Comparison of ENCODE assay signal across 15 cellular contexts in genomic region chr17:67862614-67863217, GRCh38. TPM values are rescaled to one million over a fixed set of nuclear protein-coding genes. Genes with fewer than 3 reads are reported as not detected.
DNase-seq lines count a peak whose midpoint lies in the region; ATAC-seq and TF ChIP-seq lines count a peak whose summit lies in the region.
"Had no signal": no experiment of that assay in that cellular context is flagged by ENCODE, and none has a peak within 500 bp of the region (broad histone marks: within the 10 kb centered on the region; RNA-seq: fewer than 3 reads in every experiment).

No MANE protein-coding gene starts in this region.

- peak overlapping the region; percentile 77 for H3K27ac Mint-ChIP-seq in activated T-cell treated with anti-CD3 and anti-CD28 coated beads, Interleukin-2, amount 50 U/mL, for 24 hours
- no peak overlapping the region for H3K27ac Mint-ChIP-seq in neural crest cell (ENCODE audit: unreplicated experiment)
- H3K27ac Mint-ChIP-seq in activated CD8-positive, alpha-beta memory T cell treated with anti-CD3 and anti-CD28 coated beads, Interleukin-2, amount 10 ng/mL, durations not matched to agents 7 days and 5 days = no peak overlapping the region

- H3K9me3 ChIP-seq in WERI-Rb-1 (ENCODE audit: severe bottlenecking) = no peaks in the 10 kb centered on the region
- H3K9me3 ChIP-seq: MG63, prostate gland, upper lobe of right lung had no signal

- H3K27me3 Mint-ChIP-seq in activated T-cell treated with anti-CD3 and anti-CD28 coated beads, Interleukin-2, amount 50 U/mL, for 24 hours = no peaks in the 10 kb centered on the region
- H3K27me3 Mint-ChIP-seq in neural crest cell (ENCODE audit: low read depth) = no peaks in the 10 kb centered on the region
- no peaks in the 10 kb centered on the region for H3K27me3 Mint-ChIP-seq in activated CD8-positive, alpha-beta memory T cell treated with anti-CD3 and anti-CD28 coated beads, Interleukin-2, amount 10 ng/mL, durations not matched to agents 7 days and 5 days

- no peak overlapping the region for H3K27ac ChIP-seq in WERI-Rb-1
- H3K27ac ChIP-seq: HL-60, prostate gland, upper lobe of right lung had no signal

- DNase-seq in activated T-cell treated with anti-CD3 and anti-CD28 coated beads, Interleukin-2, amount 50 U/mL, for 24 hours = no peak
- no peak for DNase-seq in activated T-cell treated with anti-CD3 and anti-CD28 coated beads, Interleukin-2, amount 50 U/mL, for 48 hours
- peak; percentile 19 for DNase-seq in HCEC 1CT
- no peak for DNase-seq in WERI-Rb-1
- no peak for DNase-seq in neural crest cell (ENCODE audit: low read depth, low spot score)
- no peak for DNase-seq in activated CD8-positive, alpha-beta memory T cell treated with anti-CD3 and anti-CD28 coated beads, Interleukin-2, amount 10 ng/mL, durations not matched to agents 7 days and 5 days
- no peak for DNase-seq in iPS-NIHi7 (ENCODE audit: extremely low spot score)
- DNase-seq: MG63, NCI-H2081, NCI-H748 treated with DMSO at 0.1 percent for 48 hours, SHP77 treated with DMSO at 0.1 percent for 48 hours, upper lobe of right lung had no signal

- H3K27me3 ChIP-seq in WERI-Rb-1 (ENCODE audit: insufficient read depth, low read depth, severe bottlenecking) = no peaks in the 10 kb centered on the region
- H3K27me3 ChIP-seq: MG63, upper lobe of right lung had no signal

- ATAC-seq in activated CD8-positive, alpha-beta memory T cell treated with anti-CD3 and anti-CD28 coated beads, Interleukin-2, amount 10 ng/mL, durations not matched to agents 7 days and 5 days = no peak
- ATAC-seq in HG02642 (IDR thresholded peaks at IDR 0.05; ENCODE audit: poor library complexity, unreplicated experiment) = no peak
- ATAC-seq: upper lobe of right lung had no signal

- TF ChIP-seq CTCF in WERI-Rb-1 (IDR thresholded peaks at IDR 0.05; ENCODE audit: low read depth, low read length) (0 out of 2 replicates have a peak, but pooled peaks have one; percentile 5), neural crest cell (conservative IDR thresholded peaks at IDR 0.05) (peak; percentile 21)

- H3K4me3 Mint-ChIP-seq in activated T-cell treated with anti-CD3 and anti-CD28 coated beads, Interleukin-2, amount 50 U/mL, for 24 hours = no peak overlapping the region
- no peak overlapping the region for H3K4me3 Mint-ChIP-seq in neural crest cell
- H3K4me3 Mint-ChIP-seq in activated CD8-positive, alpha-beta memory T cell treated with anti-CD3 and anti-CD28 coated beads, Interleukin-2, amount 10 ng/mL, durations not matched to agents 7 days and 5 days = no peak overlapping the region

- H3K36me3 Mint-ChIP-seq in activated T-cell treated with anti-CD3 and anti-CD28 coated beads, Interleukin-2, amount 50 U/mL, for 24 hours (ENCODE audit: low read depth) = peaks cover 33% of the 10 kb centered on the region
- H3K36me3 Mint-ChIP-seq in neural crest cell (ENCODE audit: low read depth) = peaks cover 5% of the 10 kb centered on the region
- peaks cover 23% of the 10 kb centered on the region for H3K36me3 Mint-ChIP-seq in activated CD8-positive, alpha-beta memory T cell treated with anti-CD3 and anti-CD28 coated beads, Interleukin-2, amount 10 ng/mL, durations not matched to agents 7 days and 5 days

- no peak overlapping the region for H3K4me3 ChIP-seq in WERI-Rb-1 (ENCODE audit: low read depth, low read length)
- H3K4me3 ChIP-seq: MG63, prostate gland, upper lobe of right lung had no signal

- no peaks in the 10 kb centered on the region for H3K9me3 Mint-ChIP-seq in activated T-cell treated with anti-CD3 and anti-CD28 coated beads, Interleukin-2, amount 50 U/mL, for 24 hours
- no peaks in the 10 kb centered on the region for H3K9me3 Mint-ChIP-seq in neural crest cell
- no peaks in the 10 kb centered on the region for H3K9me3 Mint-ChIP-seq in activated CD8-positive, alpha-beta memory T cell treated with anti-CD3 and anti-CD28 coated beads, Interleukin-2, amount 10 ng/mL, durations not matched to agents 7 days and 5 days (ENCODE audit: low read depth)

- peaks cover 70% of the 10 kb centered on the region for H3K4me1 Mint-ChIP-seq in activated T-cell treated with anti-CD3 and anti-CD28 coated beads, Interleukin-2, amount 50 U/mL, for 24 hours (ENCODE audit: low read depth)
- peaks cover 11% of the 10 kb centered on the region for H3K4me1 Mint-ChIP-seq in neural crest cell
- peaks cover 47% of the 10 kb centered on the region for H3K4me1 Mint-ChIP-seq in activated CD8-positive, alpha-beta memory T cell treated with anti-CD3 and anti-CD28 coated beads, Interleukin-2, amount 10 ng/mL, durations not matched to agents 7 days and 5 days

- peaks cover 32% of the 10 kb centered on the region for H3K36me3 ChIP-seq in WERI-Rb-1
- H3K36me3 ChIP-seq: prostate gland had no signal

- CTCF ChIA-PET in activated CD8-positive, alpha-beta memory T cell treated with anti-CD3 and anti-CD28 coated beads, Interleukin-2, amount 10 ng/mL, durations not matched to agents 7 days and 5 days (lab: Charles Lee) = interaction anchor here (0.6 to 1.6 kb wide), 4 partner anchors 11 to 62 kb away, joined by 3 to 5 read pairs (median 3); no protein-coding TSS in a partner anchor

RNA-seq across cellular contexts. Expression of gene BPTF, which starts 37.4 kb away (rescaled TPM):
- 158 and 161 TPM in 2 replicates for total RNA-seq in neural crest cell
- 100 to 1,000 TPM in 1 of 2 experiments, 10 to 100 TPM in 1; 89.3 to 101 TPM for total RNA-seq in activated CD8-positive, alpha-beta memory T cell treated with anti-CD3 and anti-CD28 coated beads, Interleukin-2, amount 10 ng/mL, durations not matched to agents 7 days and 5 days
